11 cellular contexts compared by ENCODE assay signal in genomic region chr11:102138677-102139076, GRCh38. TPM values are rescaled to one million over a fixed set of nuclear protein-coding genes. Genes with fewer than 3 reads are reported as not detected.
DNase-seq lines count a peak whose midpoint lies in the region; ATAC-seq and TF ChIP-seq lines count a peak whose summit lies in the region.
"Had no signal": no experiment of that assay in that cellular context is flagged by ENCODE, and none has a peak within 500 bp of the region (broad histone marks: within the 10 kb centered on the region; RNA-seq: fewer than 3 reads in every experiment).

No MANE protein-coding gene starts in this region.

- no peak overlapping the region for H3K4me3 ChIP-seq in subcutaneous abdominal adipose tissue (ENCODE audit: low read depth in 1 of 5, low read length in 5 of 5)

- H3K9me3 ChIP-seq in subcutaneous abdominal adipose tissue (ENCODE audit: control insufficient read depth in 5 of 5, low read length in 5 of 5) = no peaks in the 10 kb centered on the region

- TF ChIP-seq CTCF in foreskin keratinocyte (conservative IDR thresholded peaks at IDR 0.05) = no peak

- H3K4me1 Mint-ChIP-seq in stimulated activated effector memory CD8-positive, alpha-beta T cell treated with anti-CD3 and anti-CD28 coated beads, Interleukin-12 subunit alpha, Interleukin-12 subunit beta, amount 100 ng/mL, for 72 hours = no peaks in the 10 kb centered on the region

- H3K36me3 Mint-ChIP-seq in stimulated activated effector memory CD8-positive, alpha-beta T cell treated with anti-CD3 and anti-CD28 coated beads, Interleukin-12 subunit alpha, Interleukin-12 subunit beta, amount 100 ng/mL, for 72 hours = no peaks in the 10 kb centered on the region

- H3K4me1 ChIP-seq in foreskin keratinocyte (peaks cover 32% of the 10 kb centered on the region), subcutaneous abdominal adipose tissue (ENCODE audit: control insufficient read depth in 5 of 5, insufficient read depth in 5 of 5, low read length in 5 of 5) (peaks cover 3 to 21% (median 17%) of the 10 kb centered on the region in 5 donors)

- H3K27ac Mint-ChIP-seq in stimulated activated effector memory CD8-positive, alpha-beta T cell treated with anti-CD3 and anti-CD28 coated beads, Interleukin-12 subunit alpha, Interleukin-12 subunit beta, amount 100 ng/mL, for 72 hours = no peak overlapping the region

- no peaks in the 10 kb centered on the region for H3K36me3 ChIP-seq in subcutaneous abdominal adipose tissue (ENCODE audit: control insufficient read depth in 5 of 5, insufficient read depth in 5 of 5, low read length in 5 of 5)

- no peak overlapping the region for H3K4me3 Mint-ChIP-seq in stimulated activated effector memory CD8-positive, alpha-beta T cell treated with anti-CD3 and anti-CD28 coated beads, Interleukin-12 subunit alpha, Interleukin-12 subunit beta, amount 100 ng/mL, for 72 hours

- ATAC-seq in foreskin keratinocyte (peak; percentile 86), GM18873 (IDR thresholded peaks at IDR 0.05; ENCODE audit: low FRiP score, unreplicated experiment) (no peak)
- no peak for ATAC-seq in stimulated activated effector memory CD8-positive, alpha-beta T cell treated with anti-CD3 and anti-CD28 coated beads, Interleukin-12 subunit alpha, Interleukin-12 subunit beta, amount 100 ng/mL, for 72 hours

- H3K9me3 Mint-ChIP-seq in stimulated activated effector memory CD8-positive, alpha-beta T cell treated with anti-CD3 and anti-CD28 coated beads, Interleukin-12 subunit alpha, Interleukin-12 subunit beta, amount 100 ng/mL, for 72 hours = no peaks in the 10 kb centered on the region

- H3K27me3 ChIP-seq in foreskin keratinocyte (no peaks in the 10 kb centered on the region), subcutaneous abdominal adipose tissue (ENCODE audit: control insufficient read depth in 5 of 5, insufficient read depth in 4 of 5, low read length in 5 of 5) (no peaks in the 10 kb centered on the region)

- DNase-seq in HCEC 1CT (peak; percentile 91), amniotic epithelial cell (ENCODE audit: low read depth) (peak; percentile 88), foreskin keratinocyte (peak; percentile 76 to 89), T-helper 9 cell (no peak), DMS153 (lab: John Stamatoyannopoulos, UW) (no peak)
- no peak for DNase-seq in stimulated activated effector memory CD8-positive, alpha-beta T cell treated with anti-CD3 and anti-CD28 coated beads, Interleukin-12 subunit alpha, Interleukin-12 subunit beta, amount 100 ng/mL, for 72 hours (ENCODE audit: low spot score in 2 of 2)
- DNase-seq: central memory CD4-positive, alpha-beta T cell; DMS79; T1000 had no signal

- H3K9ac ChIP-seq in subcutaneous abdominal adipose tissue (ENCODE audit: low read length in 5 of 5) = peak overlapping the region in 1 of 5 donors; percentile 51

- H3K27ac ChIP-seq in foreskin keratinocyte (peak overlapping the region; percentile 83), subcutaneous abdominal adipose tissue (ENCODE audit: low read depth, low read length) (peak overlapping the region; percentile 77)

RNA-seq across cellular contexts. Expression of gene YAP1, which starts 28.4 kb away (rescaled TPM):
- total RNA-seq in foreskin keratinocyte = 130 and 146 TPM in 2 replicates
- 29.6 and 36.0 TPM in 2 replicates for polyA plus RNA-seq in foreskin keratinocyte

Comparison
In these comparisons a context has a peak if more than half of its experiments do, and no peak if none do; other contexts are left out.
1. DNase-seq: peak in HCEC 1CT (single experiment), amniotic epithelial cell (single experiment) and foreskin keratinocyte (2 of 2); none in T-helper 9 cell (single experiment), stimulated activated effector memory CD8-positive, alpha-beta T cell treated with anti-CD3 and anti-CD28 coated beads, Interleukin-12 subunit alpha, Interleukin-12 subunit beta, amount 100 ng/mL, for 72 hours (0 of 2) and DMS153 (single experiment).